10 cellular contexts compared by ENCODE assay signal in the genomic region with DNA sequence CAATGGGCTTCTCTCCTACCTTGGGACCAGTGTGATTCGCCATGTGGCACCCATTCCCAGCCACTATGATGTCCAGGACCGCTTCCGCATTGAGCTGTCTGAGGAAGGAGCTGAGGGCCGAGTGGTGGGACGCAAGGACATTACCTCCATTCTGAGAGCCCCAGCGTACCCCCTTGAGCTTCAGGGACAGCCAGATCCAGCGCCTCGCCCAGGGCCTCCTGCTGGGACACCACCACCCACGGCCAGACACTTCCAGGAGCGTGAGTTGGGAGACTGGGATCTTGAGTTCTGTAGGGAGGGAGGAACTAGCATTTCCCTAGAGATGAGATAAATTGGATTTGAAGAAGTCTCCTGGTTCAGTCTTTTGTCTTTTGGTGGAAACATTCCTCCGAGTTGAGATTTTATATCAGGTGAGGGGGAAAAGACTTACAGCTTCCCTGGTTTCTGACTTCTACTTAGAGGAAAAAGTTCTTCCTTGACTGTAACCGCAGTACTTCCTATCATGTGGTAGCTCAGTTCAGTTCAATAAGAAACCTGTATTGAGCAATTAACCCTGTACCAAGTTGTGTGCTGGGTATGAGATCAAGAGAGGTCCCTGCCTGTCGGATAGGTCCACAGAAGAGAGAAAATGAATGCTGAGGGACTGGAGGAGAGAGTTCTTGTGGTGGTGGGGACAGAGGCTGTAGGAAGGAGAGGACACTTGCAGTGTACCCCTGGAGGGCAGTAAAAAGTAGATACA. TPM values are rescaled to one million over a fixed set of nuclear protein-coding genes. Genes with fewer than 3 reads are reported as not detected.
DNase-seq lines count a peak whose midpoint lies in the region; ATAC-seq and TF ChIP-seq lines count a peak whose summit lies in the region.
"Had no signal": no experiment of that assay in that cellular context is flagged by ENCODE, and none has a peak within 500 bp of the region (broad histone marks: within the 10 kb centered on the region; RNA-seq: fewer than 3 reads in every experiment).

No MANE protein-coding gene starts in this region.

- ATAC-seq in T-helper 17 cell (no peak), HG02981 (IDR thresholded peaks at IDR 0.05; ENCODE audit: unreplicated experiment) (no peak), HG03469 (IDR thresholded peaks at IDR 0.05; ENCODE audit: unreplicated experiment) (no peak), omental fat pad (ENCODE audit: low FRiP score) (no peak)

- no peak for TF ChIP-seq CTCF in glutamatergic neuron (IDR thresholded peaks at IDR 0.05; ENCODE audit: partially characterized antibody, unreplicated experiment)
- TF ChIP-seq CTCF in stomach (IDR thresholded peaks at IDR 0.05) = no peak
- TF ChIP-seq CTCF in omental fat pad (IDR thresholded peaks at IDR 0.05) = no peak

- H3K27me3 Mint-ChIP-seq in T-helper 1 cell treated with Interleukin-12 subunit alpha and Interleukin-12 subunit beta and Interleukin-4 antibody, amounts not matched to agents 30 μg/mL and 1 μg/mL, for 36 hours (ENCODE audit: low read depth) = no peaks in the 10 kb centered on the region
- H3K27me3 Mint-ChIP-seq in T-helper 17 cell (no peaks in the 10 kb centered on the region), glutamatergic neuron (ENCODE audit: unreplicated experiment) (peaks cover 2% of the 10 kb centered on the region)

- 85 to 96% (median 88%) methylated on average over 7 to 13 of the region's 13 CpGs for WGBS in stomach, 5 donors

- no peaks in the 10 kb centered on the region for H3K9me3 Mint-ChIP-seq in T-helper 1 cell treated with Interleukin-12 subunit alpha and Interleukin-12 subunit beta and Interleukin-4 antibody, amounts not matched to agents 30 μg/mL and 1 μg/mL, for 36 hours
- H3K9me3 Mint-ChIP-seq in glutamatergic neuron (ENCODE audit: unreplicated experiment) = peaks cover 5% of the 10 kb centered on the region

- peak overlapping the region; percentile 66 for H3K4me3 Mint-ChIP-seq in T-helper 1 cell treated with Interleukin-12 subunit alpha and Interleukin-12 subunit beta and Interleukin-4 antibody, amounts not matched to agents 30 μg/mL and 1 μg/mL, for 36 hours
- H3K4me3 Mint-ChIP-seq in T-helper 17 cell (peak overlapping the region; percentile 97), glutamatergic neuron (ENCODE audit: unreplicated experiment) (peak overlapping the region; percentile 86)

- no peaks in the 10 kb centered on the region for H3K27me3 ChIP-seq in stomach

- intact Hi-C loops in stomach (cut with DNase I; ENCODE audit: low total_unique reads) = no loop called here

- peak overlapping the region; percentile 6 for H3K27ac Mint-ChIP-seq in T-helper 1 cell treated with Interleukin-12 subunit alpha and Interleukin-12 subunit beta and Interleukin-4 antibody, amounts not matched to agents 30 μg/mL and 1 μg/mL, for 36 hours
- H3K27ac Mint-ChIP-seq in T-helper 17 cell (peak overlapping the region; percentile 97), glutamatergic neuron (ENCODE audit: unreplicated experiment) (peak overlapping the region; percentile 10)

- TF ChIP-seq POLR2A in stomach (IDR thresholded peaks at IDR 0.05) = no peak

- peak overlapping the region; percentile 70 to 89 (median 86) for H3K4me3 ChIP-seq in stomach

- peaks cover 18% of the 10 kb centered on the region for H3K36me3 Mint-ChIP-seq in T-helper 1 cell treated with Interleukin-12 subunit alpha and Interleukin-12 subunit beta and Interleukin-4 antibody, amounts not matched to agents 30 μg/mL and 1 μg/mL, for 36 hours (ENCODE audit: low read depth)
- H3K36me3 Mint-ChIP-seq in T-helper 17 cell (ENCODE audit: low read depth) (peaks cover 3% of the 10 kb centered on the region), glutamatergic neuron (ENCODE audit: unreplicated experiment) (no peaks in the 10 kb centered on the region)

- no peak for TF ChIP-seq EP300 in stomach (IDR thresholded peaks at IDR 0.05)

- peaks cover 0 to 22% (median 14%) of the 10 kb centered on the region in 4 donors for H3K36me3 ChIP-seq in stomach

- DNase-seq in T-helper 1 cell = no peak
- no peak for DNase-seq in T-helper 17 cell
- DNase-seq in glutamatergic neuron = no peak
- DNase-seq in stomach = no peak
- no peak for DNase-seq in omental fat pad (ENCODE audit: low spot score)
- DNase-seq: Right ventricle myocardium superior had no signal

- peak overlapping the region in 2 of 5 donors; percentile 88 to 98 for H3K27ac ChIP-seq in stomach

- peaks cover 12% of the 10 kb centered on the region for H3K4me1 Mint-ChIP-seq in T-helper 1 cell treated with Interleukin-12 subunit alpha and Interleukin-12 subunit beta and Interleukin-4 antibody, amounts not matched to agents 30 μg/mL and 1 μg/mL, for 36 hours (ENCODE audit: low read depth)
- H3K4me1 Mint-ChIP-seq in T-helper 17 cell (peaks cover 20% of the 10 kb centered on the region), glutamatergic neuron (ENCODE audit: low read depth, unreplicated experiment) (peaks cover 5% of the 10 kb centered on the region)

- H3K9me3 ChIP-seq in T-helper 17 cell (ENCODE audit: control insufficient read depth, low read length, poor library complexity, severe bottlenecking) (no peaks in the 10 kb centered on the region), stomach (no peaks in the 10 kb centered on the region)

- H3K4me1 ChIP-seq in stomach = peaks cover 9 to 22% (median 20%) of the 10 kb centered on the region in 4 donors

RNA-seq across cellular contexts. Expression of gene MOSPD3, which starts 1.3 kb away (rescaled TPM):
- total RNA-seq in T-helper 17 cell = 10 to 100 TPM; 16.4 to 16.5 TPM
- 37.1 TPM for total RNA-seq in glutamatergic neuron (ENCODE audit: unreplicated experiment)
- total RNA-seq in stomach = 10 to 100 TPM in 2 of 5 donors, 1 to 10 TPM in 2, not detected in 1; 4.0 to 21.1 (median 9.8) TPM
- polyA plus RNA-seq in stomach = 10 to 100 TPM; 20.4 to 30.7 (median 29.1) TPM
- 1 to 10 TPM; 5.4 to 8.9 (median 7.2) TPM for total RNA-seq in omental fat pad

RNA-seq across cellular contexts. Expression of gene PCOLCE, which starts 11.5 kb away (rescaled TPM):
- 10 to 100 TPM; 12.6 to 14.7 TPM for total RNA-seq in T-helper 17 cell
- total RNA-seq in glutamatergic neuron (ENCODE audit: unreplicated experiment) = 33.9 TPM
- total RNA-seq in stomach = 100 to 1,000 TPM in 1 of 5 donors, 10 to 100 TPM in 4; 15.8 to 129 (median 37.8) TPM
- polyA plus RNA-seq in stomach = 10 to 100 TPM; 15.6 to 25.0 (median 18.6) TPM
- total RNA-seq in omental fat pad = 10 to 100 TPM; 20.6 to 87.2 (median 40.5) TPM

RNA-seq across cellular contexts. Expression of gene FBXO24, which starts 27.5 kb away (rescaled TPM):
- total RNA-seq in T-helper 17 cell = under 1 TPM; 0.31 to 0.70 TPM
- 0.49 TPM for total RNA-seq in glutamatergic neuron (ENCODE audit: unreplicated experiment)
- total RNA-seq in stomach = under 1 TPM in 3 of 5 donors, not detected in 2; 0.37 to 0.45 (median 0.43) TPM
- under 1 TPM in 2 of 3 donors, not detected in 1; 0.44 to 0.88 TPM for polyA plus RNA-seq in stomach
- under 1 TPM in 1 of 4 donors, not detected in 3; 0.36 TPM for total RNA-seq in omental fat pad
- total RNA-seq: A172 had no signal

RNA-seq across cellular contexts. Expression of gene LRCH4, which starts 27.7 kb away (rescaled TPM):
- total RNA-seq in T-helper 17 cell = 100 to 1,000 TPM; 284 to 305 TPM
- 166 TPM for total RNA-seq in glutamatergic neuron (ENCODE audit: unreplicated experiment)
- total RNA-seq in stomach = 100 to 1,000 TPM in 3 of 5 donors, 10 to 100 TPM in 2; 23.7 to 263 (median 154) TPM
- polyA plus RNA-seq in stomach = 10 to 100 TPM; 23.5 to 39.5 (median 26.0) TPM
- total RNA-seq in omental fat pad = 100 to 1,000 TPM in 1 of 4 donors, 10 to 100 TPM in 3; 51.8 to 108 (median 55.7) TPM

RNA-seq across cellular contexts. Expression of gene TFR2, which starts 27.7 kb away (rescaled TPM):
- total RNA-seq in T-helper 17 cell (1 to 10 TPM; 4.5 to 6.1 TPM), glutamatergic neuron (ENCODE audit: unreplicated experiment) (5.1 TPM), stomach (10 to 100 TPM in 1 of 5 donors, 1 to 10 TPM in 3, not detected in 1; 1.2 to 11.6 (median 3.3) TPM), omental fat pad (under 1 TPM in 1 of 4 donors, not detected in 3; 0.60 TPM)
- 1 to 10 TPM; 1.7 to 5.1 (median 3.1) TPM for polyA plus RNA-seq in stomach
- total RNA-seq: A172 had no signal

Comparison
In these comparisons a context has a peak if more than half of its experiments do, and no peak if none do; other contexts are left out.
1. H3K27ac Mint-ChIP-seq: peak in every context shown above with its lines; median percentile 97 in T-helper 17 cell; 10 in glutamatergic neuron; 6 in T-helper 1 cell treated with Interleukin-12 subunit alpha and Interleukin-12 subunit beta and Interleukin-4 antibody, amounts not matched to agents 30 μg/mL and 1 μg/mL, for 36 hours.